13 cellular contexts compared by ENCODE assay signal in the genomic region with DNA sequence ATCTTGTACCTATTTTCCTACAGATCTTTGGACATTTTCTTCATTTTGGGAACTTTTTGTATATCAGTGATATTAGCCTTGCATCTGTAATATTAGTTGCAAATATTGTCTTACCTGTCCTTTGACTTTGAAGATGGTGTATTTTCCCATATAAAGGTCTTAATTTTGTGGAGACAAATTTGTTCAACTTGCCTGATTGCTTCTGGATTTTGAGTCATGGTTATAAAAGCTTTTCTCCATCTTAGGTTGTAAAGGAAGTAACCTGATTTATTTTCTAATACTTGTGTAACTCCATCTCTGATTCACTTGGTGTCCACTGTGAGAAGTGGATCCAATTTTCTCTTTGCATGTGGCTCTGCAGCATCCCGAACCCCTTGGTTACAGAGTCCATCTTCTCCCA.
"Had no signal": no experiment of that assay in that cellular context is flagged by ENCODE, and none has a peak within 500 bp of the region (broad histone marks: within the 10 kb centered on the region; RNA-seq: fewer than 3 reads in every experiment).

No MANE protein-coding gene starts in this region.

- H3K9me3 Mint-ChIP-seq: activated naive CD4-positive, alpha-beta T cell treated with anti-CD3 and anti-CD28 coated beads for 36 hours; activated naive CD8-positive, alpha-beta T cell treated with anti-CD3 and anti-CD28 coated beads, Interleukin-2, amount 50 U/mL, for 24 hours; activated T-helper 2 cell treated with anti-CD3 and anti-CD28 coated beads, Interferon-gamma antibody, Interleukin-2, Interleukin-4, amounts not matched to agents 10 μg/mL and 5 μg/mL and 100 μg/mL, durations not matched to agents 14 hours and 24 hours and 36 hours; natural killer cell treated with Interleukin-12 subunit alpha and Interleukin-12 subunit beta and Interleukin-15 and Interleukin-18, amount 100 ng/mL, for 72 hours had no signal

- DNase-seq: activated CD4-positive, alpha-beta T cell treated with anti-CD3 and anti-CD28 coated beads, Interleukin-2, amount 50 U/mL, for 4 hours; activated CD4-positive, CD25-positive, alpha-beta regulatory T cell treated with anti-CD3 and anti-CD28 coated beads, Interleukin-2, amount 50 U/mL, for 72 hours; activated naive CD4-positive, alpha-beta T cell treated with anti-CD3 and anti-CD28 coated beads for 36 hours; activated naive CD8-positive, alpha-beta T cell treated with anti-CD3 and anti-CD28 coated beads, Interleukin-2, amount 50 U/mL, for 24 hours; activated T-cell treated with anti-CD3 and anti-CD28 coated beads, Interleukin-2, amount 50 U/mL, for 1 hour; hippocampal formation; small intestine; stimulated activated CD4-positive, alpha-beta T cell treated with anti-CD3 and anti-CD28 coated beads, Interleukin-4, amount 100 ng/mL, for 4 hours; stimulated activated CD8-positive, alpha-beta memory T cell treated with anti-CD3 and anti-CD28 coated beads, Interleukin-4, amount 100 ng/mL, for 48 hours; stimulated activated naive CD4-positive, alpha-beta T cell treated with Interleukin-2 at 50 U/mL for 16 hours had no signal

- H3K27ac Mint-ChIP-seq: activated naive CD4-positive, alpha-beta T cell treated with anti-CD3 and anti-CD28 coated beads for 36 hours; activated naive CD8-positive, alpha-beta T cell treated with anti-CD3 and anti-CD28 coated beads, Interleukin-2, amount 50 U/mL, for 24 hours; activated T-helper 2 cell treated with anti-CD3 and anti-CD28 coated beads, Interferon-gamma antibody, Interleukin-2, Interleukin-4, amounts not matched to agents 10 μg/mL and 5 μg/mL and 100 μg/mL, durations not matched to agents 14 hours and 24 hours and 36 hours; natural killer cell treated with Interleukin-12 subunit alpha and Interleukin-12 subunit beta and Interleukin-15 and Interleukin-18, amount 100 ng/mL, for 72 hours had no signal

- ATAC-seq: activated naive CD8-positive, alpha-beta T cell treated with anti-CD3 and anti-CD28 coated beads, Interleukin-2, amount 50 U/mL, for 24 hours; esophagus mucosa; natural killer cell treated with Interleukin-12 subunit alpha and Interleukin-12 subunit beta and Interleukin-15 and Interleukin-18, amount 100 ng/mL, for 72 hours had no signal

- H3K4me3 Mint-ChIP-seq: activated naive CD4-positive, alpha-beta T cell treated with anti-CD3 and anti-CD28 coated beads for 36 hours; activated naive CD8-positive, alpha-beta T cell treated with anti-CD3 and anti-CD28 coated beads, Interleukin-2, amount 50 U/mL, for 24 hours; natural killer cell treated with Interleukin-12 subunit alpha and Interleukin-12 subunit beta and Interleukin-15 and Interleukin-18, amount 100 ng/mL, for 72 hours had no signal

- H3K36me3 Mint-ChIP-seq: natural killer cell treated with Interleukin-12 subunit alpha and Interleukin-12 subunit beta and Interleukin-15 and Interleukin-18, amount 100 ng/mL, for 72 hours had no signal
